1 cellular context compared by ENCODE assay signal in genomic region chr2:134275058-134275862, GRCh38.
A peak's percentile ranks its signal among the peaks of the same experiment; 100 is the strongest.
TF ChIP-seq lines count a peak whose summit lies in the region.

No MANE protein-coding gene starts in this region.

TF ChIP-seq in GM12878, 131 proteins besides CTCF, POLR2A, EP300 and RAD21 (continued from another document and continues in another):
- TF ChIP-seq PRDM15 (CRISPR knock-in tag; IDR thresholded peaks at IDR 0.05) (no peak), NBN (IDR thresholded peaks at IDR 0.05) (peak; percentile 95), YY1 (IDR thresholded peaks at IDR 0.05; ENCODE audit: low read depth, low read length) (peak; percentile 53; the same call in 1 of the 2 replicates), FOXM1 (IDR thresholded peaks at IDR 0.05; ENCODE audit: low read depth, low read length) (peak; percentile 95), SMC3 (IDR thresholded peaks at IDR 0.05; ENCODE audit: borderline replicate concordance, low read length) (0 out of 2 replicates have a peak, but pooled peaks have one; percentile 13), KAT2A (conservative IDR thresholded peaks at IDR 0.05; ENCODE audit: control insufficient read depth, low read depth, low read length) (no peak), RAD51 (IDR thresholded peaks at IDR 0.05) (peak; percentile 51; the same call in 1 of the 2 replicates), CEBPZ (IDR thresholded peaks at IDR 0.05; ENCODE audit: low read depth, low read length) (no peak), SREBF1 (IDR thresholded peaks at IDR 0.05; ENCODE audit: low read length) (no peak), IKZF2 (IDR thresholded peaks at IDR 0.05) (peak; percentile 86 to 92; a peak in 3 of 4 replicates), HCFC1 (IDR thresholded peaks at IDR 0.05; ENCODE audit: low read length) (no peak), FOS (IDR thresholded peaks at IDR 0.05; ENCODE audit: borderline replicate concordance, extremely low read depth, insufficient read length) (no peak), USF2 (IDR thresholded peaks at IDR 0.05; ENCODE audit: borderline replicate concordance, low read depth, low read length) (no peak), PAX8 (IDR thresholded peaks at IDR 0.05) (no peak), SPI1 (IDR thresholded peaks at IDR 0.05; ENCODE audit: borderline replicate concordance, insufficient read depth, low read depth, low read length) (peak; percentile 91), ZZZ3 (IDR thresholded peaks at IDR 0.05; ENCODE audit: control insufficient read depth, insufficient read length, low read depth) (no peak), RCOR1 (conservative IDR thresholded peaks at IDR 0.05; ENCODE audit: low read depth, low read length) (peak; percentile 59; the same call in 1 of the 2 replicates), IKZF1 (conservative IDR thresholded peaks at IDR 0.05) (peak; percentile 69), NFIC (IDR thresholded peaks at IDR 0.05; ENCODE audit: low read depth, low read length) (peak; percentile 90), RFX5 (IDR thresholded peaks at IDR 0.05; ENCODE audit: low read depth, low read length) (no peak), ZNF687 (IDR thresholded peaks at IDR 0.05) (no peak), MAX (IDR thresholded peaks at IDR 0.05; ENCODE audit: low read depth, low read length) (no peak), NFYA (IDR thresholded peaks at IDR 0.05; ENCODE audit: borderline replicate concordance, low read depth, low read length) (no peak), CHD4 (IDR thresholded peaks at IDR 0.05) (no peak), CHD1 (IDR thresholded peaks at IDR 0.05; ENCODE audit: low read depth, low read length) (no peak), NR2F1 (conservative IDR thresholded peaks at IDR 0.05) (peak; percentile 84), NR2C2 (IDR thresholded peaks at IDR 0.05; ENCODE audit: borderline replicate concordance, control insufficient read depth, insufficient read length, low read depth) (no peak), IRF4 (IDR thresholded peaks at IDR 0.05; ENCODE audit: low read depth, low read length) (peak; percentile 80), MXI1 (IDR thresholded peaks at IDR 0.05; ENCODE audit: low read depth, low read length) (no peak), STAT3 (IDR thresholded peaks at IDR 0.05; ENCODE audit: low read depth, low read length) (no peak), ZBTB4 (CRISPR knock-in tag; IDR thresholded peaks at IDR 0.05) (no peak), ZNF217 (IDR thresholded peaks at IDR 0.05) (peak; percentile 76; the same call in 1 of the 2 replicates), CEBPB (IDR thresholded peaks at IDR 0.05; ENCODE audit: borderline replicate concordance in 1 of 2, low read depth in 2 of 2, low read length in 2 of 2) (peak in 1 of 2 experiments; percentile 82; a peak in 1 of 4 replicates), SP1 (IDR thresholded peaks at IDR 0.05; ENCODE audit: low read depth, low read length) (no peak), E2F4 (IDR thresholded peaks at IDR 0.05; ENCODE audit: low read depth, low read length) (no peak), SMAD5 (IDR thresholded peaks at IDR 0.05; ENCODE audit: low read depth) (0 out of 2 replicates have a peak, but pooled peaks have one; percentile 43), TCF7 (IDR thresholded peaks at IDR 0.05; ENCODE audit: borderline replicate concordance) (peak; percentile 43; the same call in 1 of the 2 replicates), PAX5 (IDR thresholded peaks at IDR 0.05; ENCODE audit: borderline replicate concordance, low read depth, low read length) (peak; percentile 96), WRNIP1 (IDR thresholded peaks at IDR 0.05; ENCODE audit: borderline replicate concordance, low read depth, low read length) (no peak), RBBP5 (conservative IDR thresholded peaks at IDR 0.05) (no peak), RB1 (IDR thresholded peaks at IDR 0.05; ENCODE audit: borderline replicate concordance) (no peak; the same call in 1 of the 2 replicates), RELB (IDR thresholded peaks at IDR 0.05; ENCODE audit: low read depth) (peak; percentile 78; the same call in 1 of the 2 replicates), CBX5 (IDR thresholded peaks at IDR 0.05; ENCODE audit: low read depth) (peak; percentile 86), STAT1 (conservative IDR thresholded peaks at IDR 0.05) (no peak), FOXK2 (IDR thresholded peaks at IDR 0.05) (no peak), ESRRA (IDR thresholded peaks at IDR 0.05; ENCODE audit: low read length) (no peak)
